8 cellular contexts compared by ENCODE assay signal in genomic region chrX:107716045-107716684, GRCh38. TPM values are rescaled to one million over a fixed set of nuclear protein-coding genes. Genes with fewer than 3 reads are reported as not detected.
DNase-seq lines count a peak whose midpoint lies in the region; ATAC-seq and TF ChIP-seq lines count a peak whose summit lies in the region.

No MANE protein-coding gene starts in this region.

- no peaks in the 10 kb centered on the region for H3K9me3 ChIP-seq in IMR-90 (ENCODE audit: control insufficient read depth, insufficient read depth, low read length)
- H3K9me3 ChIP-seq in ovary = no peaks in the 10 kb centered on the region

- WGBS in IMR-90 (ENCODE audit: extremely low coverage in 2 of 2, insufficient read length in 1 of 2), 2 experiments = 17% methylated on average over 20 of the region's 54 CpGs; no CpG with 5 or more reads in 1 of the 2 experiments
- 21 to 25% (median 22%) methylated on average over 47 to 54 of the region's 54 CpGs for WGBS in ovary, 3 donors

- peak overlapping the region; percentile 43 for H3K4me3 ChIP-seq in IMR-90 (ENCODE audit: insufficient read depth, low read depth, low read length)
- H3K4me3 ChIP-seq in ovary = peak overlapping the region; percentile 50

- POLR2A ChIA-PET in IMR-90 (lab: Charles Lee; ENCODE audit: unreplicated experiment) = interaction anchor here (0.8 kb wide), 1 partner anchor 41 kb away, joined by 3 read pairs; no protein-coding TSS in a partner anchor

- DNase-seq in activated CD8-positive, alpha-beta memory T cell treated with anti-CD3 and anti-CD28 coated beads for 24 hours = peak; percentile 64
- DNase-seq in activated CD8-positive, alpha-beta memory T cell treated with anti-CD3 and anti-CD28 coated beads, Interleukin-2, amount 50 U/mL, for 4 hours = no peak
- DNase-seq in IMR-90 (peak; percentile 21), head of caudate nucleus (peak in 27 of 42 donors; percentile 33 to 72 (median 48)), ovary (peak in 1 of 5 donors; percentile 48), NCI-H1048 (lab: John Stamatoyannopoulos, UW) (no peak), cerebellar nuclear complex (lab: John Stamatoyannopoulos, UW) (no peak)
- DNase-seq in activated naive CD4-positive, alpha-beta T cell treated with Interleukin-2 at 50 U/mL for 16 hours = peak; percentile 6

- peak overlapping the region; percentile 79 for H3K9ac ChIP-seq in IMR-90 (ENCODE audit: low read depth, low read length)

- TF ChIP-seq EP300 in ovary (IDR thresholded peaks at IDR 0.05) = no peak

- H4K5ac ChIP-seq in IMR-90 (ENCODE audit: low read depth, low read length) = peak overlapping the region; percentile 1; the same call in 1 of the 2 replicates

- peaks cover 0 to 14% of the 10 kb centered on the region in 2 experiments; a peak in 2 of 4 replicates for H3K79me1 ChIP-seq in IMR-90 (ENCODE audit: low read depth in 1 of 2, low read length in 2 of 2)

- peaks cover 19% of the 10 kb centered on the region for H3K9me1 ChIP-seq in IMR-90 (ENCODE audit: insufficient read depth, low read length)

- no peak overlapping the region for H2BK15ac ChIP-seq in IMR-90 (ENCODE audit: low read depth, low read length)

- CTCF ChIA-PET in IMR-90 (lab: Yijun Ruan, JAX) = interaction anchor here (0.7 to 2.1 kb wide), 3 partner anchors 39 to 56 kb away, joined by 3 to 8 read pairs (median 7); no protein-coding TSS in a partner anchor

- H3K4me2 ChIP-seq in IMR-90 (ENCODE audit: low read depth, low read length) = peak overlapping the region; percentile 82

- peak overlapping the region; percentile 85 for H2AFZ ChIP-seq in IMR-90 (replicated peaks; ENCODE audit: low read length, poor library complexity)

- TF ChIP-seq CTCF in IMR-90 (conservative IDR thresholded peaks at IDR 0.05; ENCODE audit: low read depth, low read length) (no peak), ovary (IDR thresholded peaks at IDR 0.05) (no peak)

- peak; percentile 62 for ATAC-seq in IMR-90 (ENCODE audit: low read depth)

- intact Hi-C loops in IMR-90 (cut with micrococcal nuclease) = loop anchor here (2.0 to 5.0 kb wide), 2 partner anchors 39 to 689 kb away; no protein-coding TSS in a partner anchor
- intact Hi-C loops in head of caudate nucleus (cut with DNase I) = no loop called here
- intact Hi-C loops in ovary (cut with DNase I) = loop anchor here in 3 of 4 donors (2.0 to 10.0 kb wide), 4 partner anchors 39 to 61 kb away; partner anchors contain the start of genes NCBP2L (in 2 of the 3) and TSC22D3 (in 2 of the 3)

- H3K4me1 ChIP-seq in IMR-90 (ENCODE audit: control insufficient read depth, insufficient read depth, low read length) (peaks cover 10% of the 10 kb centered on the region; the same call in 1 of the 2 replicates), ovary (ENCODE audit: insufficient read depth) (peaks cover 10% of the 10 kb centered on the region)

- H2AK5ac ChIP-seq in IMR-90 (ENCODE audit: low read depth, low read length) = no peak overlapping the region

- BruUV-seq in IMR-90 (replicated peaks; lab: Mats Ljungman, UMichigan) = no TSS peak

- peak overlapping the region; percentile 64 for H3K14ac ChIP-seq in IMR-90 (replicated peaks; ENCODE audit: low read depth, low read length)

- H4K8ac ChIP-seq in IMR-90 (ENCODE audit: low read depth in 2 of 2, low read length in 2 of 2) = peak overlapping the region; percentile 54 to 59; a peak in 3 of 4 replicates

- H2BK20ac ChIP-seq in IMR-90 (ENCODE audit: low read depth, low read length) = no peak overlapping the region

- dilution Hi-C loops in IMR-90 (cut with HindIII; ENCODE audit: low sequenced_read_pairs, unreplicated experiment) = no loop called here

- H3K56ac ChIP-seq in IMR-90 (ENCODE audit: extremely low read depth, insufficient read depth, low read length) = peak overlapping the region; percentile 61; the same call in 1 of the 2 replicates

- in situ Hi-C loops in IMR-90 (cut with MboI; ENCODE audit: low sequenced_read_pairs) = loop anchor here (5.0 kb wide), 1 partner anchor 39 kb away; no protein-coding TSS in a partner anchor

- no peaks in the 10 kb centered on the region for H4K20me1 ChIP-seq in IMR-90 (ENCODE audit: insufficient read depth, low read length)

- H3K27me3 ChIP-seq in IMR-90 (ENCODE audit: control insufficient read depth, insufficient read depth, low read length) (peaks cover 10% of the 10 kb centered on the region), ovary (no peaks in the 10 kb centered on the region)

- no peak overlapping the region for H4K91ac ChIP-seq in IMR-90 (ENCODE audit: insufficient read depth, low read depth, low read length)

- peak overlapping the region; percentile 5; the same call in 1 of the 2 replicates for H3K18ac ChIP-seq in IMR-90 (ENCODE audit: low read depth, low read length)

- H3K36me3 ChIP-seq in IMR-90 (ENCODE audit: control insufficient read depth, insufficient read depth, low read length) = peaks cover 3% of the 10 kb centered on the region; the same call in 1 of the 2 replicates
- no peaks in the 10 kb centered on the region for H3K36me3 ChIP-seq in ovary

- H2AK9ac ChIP-seq in IMR-90 (replicated peaks; ENCODE audit: low read depth, low read length, poor library complexity) = peak overlapping the region; percentile 46

- H2BK120ac ChIP-seq in IMR-90 (ENCODE audit: low read depth, low read length) = peak overlapping the region; percentile 26; the same call in 1 of the 2 replicates

- TF ChIP-seq POLR2A in IMR-90 (IDR thresholded peaks at IDR 0.05; ENCODE audit: low read depth, low read length) (no peak), ovary (IDR thresholded peaks at IDR 0.05) (peak; percentile 11)

- peak overlapping the region; percentile 43 for H2BK5ac ChIP-seq in IMR-90 (ENCODE audit: low read depth, low read length, poor library complexity, severe bottlenecking)

- H3K4ac ChIP-seq in IMR-90 (ENCODE audit: low read depth, low read length) = peak overlapping the region; percentile 68

- H3K27ac ChIP-seq in IMR-90 (ENCODE audit: insufficient read depth, low read length) = peak overlapping the region; percentile 72
- peak overlapping the region; percentile 83 to 96 for H3K27ac ChIP-seq in ovary

- TF ChIP-seq RAD21 in IMR-90 (IDR thresholded peaks at IDR 0.05; ENCODE audit: low read length) = no peak

- peak overlapping the region; percentile 58 for H3K23ac ChIP-seq in IMR-90 (ENCODE audit: low read depth, low read length)

TF ChIP-seq in IMR-90, 13 proteins besides CTCF, POLR2A, EP300 and RAD21:
- TF ChIP-seq MAZ (IDR thresholded peaks at IDR 0.05; ENCODE audit: borderline replicate concordance, low read depth, low read length) (no peak), RFX5 (IDR thresholded peaks at IDR 0.05; ENCODE audit: low read depth, low read length) (no peak), CHD1 (IDR thresholded peaks at IDR 0.05; ENCODE audit: low read depth, low read length) (no peak; the same call in 1 of the 2 replicates), BHLHE40 (IDR thresholded peaks at IDR 0.05; ENCODE audit: low read depth, low read length) (no peak)
- TF ChIP-seq, protein P1, sequence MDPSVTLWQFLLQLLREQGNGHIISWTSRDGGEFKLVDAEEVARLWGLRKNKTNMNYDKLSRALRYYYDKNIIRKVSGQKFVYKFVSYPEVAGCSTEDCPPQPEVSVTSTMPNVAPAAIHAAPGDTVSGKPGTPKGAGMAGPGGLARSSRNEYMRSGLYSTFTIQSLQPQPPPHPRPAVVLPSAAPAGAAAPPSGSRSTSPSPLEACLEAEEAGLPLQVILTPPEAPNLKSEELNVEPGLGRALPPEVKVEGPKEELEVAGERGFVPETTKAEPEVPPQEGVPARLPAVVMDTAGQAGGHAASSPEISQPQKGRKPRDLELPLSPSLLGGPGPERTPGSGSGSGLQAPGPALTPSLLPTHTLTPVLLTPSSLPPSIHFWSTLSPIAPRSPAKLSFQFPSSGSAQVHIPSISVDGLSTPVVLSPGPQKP (IDR thresholded peaks at IDR 0.05; ENCODE audit: borderline replicate concordance, low read depth, low read length) = no peak

RNA-seq across cellular contexts. Expression of gene TSC22D3, which starts 59.4 kb away (rescaled TPM):
- total RNA-seq in IMR-90 (2012; rRNA removed) = 9.9 and 13.1 TPM in 2 replicates
- polyA plus RNA-seq in IMR-90 (2012; rRNA removed) = 14.0 and 14.5 TPM in 2 replicates
- polyA plus RNA-seq in IMR-90 (2012; cell fraction: cytosol; rRNA removed) = 9.6 and 12.3 TPM in 2 replicates
- 42.4 and 69.0 TPM in 2 replicates for polyA plus RNA-seq in IMR-90 (2012; cell fraction: nucleus; rRNA removed; ENCODE audit: low replicate concordance)
- 100 to 1,000 TPM in 6 of 7 donors, 10 to 100 TPM in 1; 91.5 to 645 (median 365) TPM for total RNA-seq in ovary
- 100 to 1,000 TPM; 221 to 241 TPM for polyA plus RNA-seq in ovary

Comparison
In these comparisons a context has a peak if more than half of its experiments do, and no peak if none do; other contexts are left out.
1. DNase-seq: peak in activated CD8-positive, alpha-beta memory T cell treated with anti-CD3 and anti-CD28 coated beads for 24 hours (single experiment), IMR-90 (single experiment), activated naive CD4-positive, alpha-beta T cell treated with Interleukin-2 at 50 U/mL for 16 hours (single experiment) and head of caudate nucleus (27 of 42); none in activated CD8-positive, alpha-beta memory T cell treated with anti-CD3 and anti-CD28 coated beads, Interleukin-2, amount 50 U/mL, for 4 hours (single experiment), NCI-H1048 (single experiment) and cerebellar nuclear complex (0 of 2).